1 cellular context compared by ENCODE assay signal in the genomic region with DNA sequence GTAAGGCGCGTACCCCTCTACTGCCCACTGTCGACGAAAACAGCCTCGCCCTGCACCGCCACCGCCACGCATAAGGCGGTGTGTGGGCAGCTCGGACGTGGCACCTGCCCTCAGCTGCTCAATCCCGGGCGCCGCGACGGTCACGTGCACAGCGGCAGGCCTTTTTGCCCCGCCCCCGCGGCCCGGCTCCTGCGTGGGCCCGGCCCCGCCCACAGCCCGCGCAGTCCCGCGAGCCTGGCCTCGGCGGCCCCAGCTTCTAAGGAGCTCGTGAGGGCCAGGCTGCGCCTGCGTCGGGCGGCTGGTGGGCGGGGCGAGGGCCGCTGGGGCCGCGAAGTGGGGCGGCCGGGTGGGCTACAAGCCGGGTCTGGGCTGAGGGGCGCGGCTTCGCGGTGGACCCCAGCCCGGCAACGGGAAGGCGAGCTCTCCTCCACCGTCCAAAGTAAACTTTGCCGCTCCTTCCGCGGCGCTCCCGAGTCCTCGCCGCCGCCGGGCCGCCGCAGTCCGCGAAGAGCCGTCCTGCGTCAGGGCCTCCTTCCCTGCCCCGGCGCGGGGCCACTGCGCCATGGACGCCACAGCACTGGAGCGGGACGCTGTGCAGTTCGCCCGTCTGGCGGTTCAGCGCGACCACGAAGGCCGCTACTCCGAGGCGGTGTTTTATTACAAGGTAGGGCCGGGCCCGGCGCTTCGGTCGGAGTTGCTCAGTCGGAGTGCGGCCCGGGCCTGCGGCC.
TF ChIP-seq lines count a peak whose summit lies in the region.

A gene (plus strand): TSS at position 313 of the 728 bp plus-strand sequence. CDS start 250 bp downstream, at position 563.

TF ChIP-seq in HepG2, 621 proteins besides CTCF, POLR2A, EP300 and RAD21 (continued from another document and continues in another):
- TF ChIP-seq, protein P1, sequence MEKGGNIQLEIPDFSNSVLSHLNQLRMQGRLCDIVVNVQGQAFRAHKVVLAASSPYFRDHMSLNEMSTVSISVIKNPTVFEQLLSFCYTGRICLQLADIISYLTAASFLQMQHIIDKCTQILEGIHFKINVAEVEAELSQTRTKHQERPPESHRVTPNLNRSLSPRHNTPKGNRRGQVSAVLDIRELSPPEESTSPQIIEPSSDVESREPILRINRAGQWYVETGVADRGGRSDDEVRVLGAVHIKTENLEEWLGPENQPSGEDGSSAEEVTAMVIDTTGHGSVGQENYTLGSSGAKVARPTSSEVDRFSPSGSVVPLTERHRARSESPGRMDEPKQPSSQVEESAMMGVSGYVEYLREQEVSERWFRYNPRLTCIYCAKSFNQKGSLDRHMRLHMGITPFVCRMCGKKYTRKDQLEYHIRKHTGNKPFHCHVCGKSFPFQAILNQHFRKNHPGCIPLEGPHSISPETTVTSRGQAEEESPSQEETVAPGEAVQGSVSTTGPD (CRISPR knock-in tag; IDR thresholded peaks at IDR 0.05), result no peak
- TF ChIP-seq, protein P2, sequence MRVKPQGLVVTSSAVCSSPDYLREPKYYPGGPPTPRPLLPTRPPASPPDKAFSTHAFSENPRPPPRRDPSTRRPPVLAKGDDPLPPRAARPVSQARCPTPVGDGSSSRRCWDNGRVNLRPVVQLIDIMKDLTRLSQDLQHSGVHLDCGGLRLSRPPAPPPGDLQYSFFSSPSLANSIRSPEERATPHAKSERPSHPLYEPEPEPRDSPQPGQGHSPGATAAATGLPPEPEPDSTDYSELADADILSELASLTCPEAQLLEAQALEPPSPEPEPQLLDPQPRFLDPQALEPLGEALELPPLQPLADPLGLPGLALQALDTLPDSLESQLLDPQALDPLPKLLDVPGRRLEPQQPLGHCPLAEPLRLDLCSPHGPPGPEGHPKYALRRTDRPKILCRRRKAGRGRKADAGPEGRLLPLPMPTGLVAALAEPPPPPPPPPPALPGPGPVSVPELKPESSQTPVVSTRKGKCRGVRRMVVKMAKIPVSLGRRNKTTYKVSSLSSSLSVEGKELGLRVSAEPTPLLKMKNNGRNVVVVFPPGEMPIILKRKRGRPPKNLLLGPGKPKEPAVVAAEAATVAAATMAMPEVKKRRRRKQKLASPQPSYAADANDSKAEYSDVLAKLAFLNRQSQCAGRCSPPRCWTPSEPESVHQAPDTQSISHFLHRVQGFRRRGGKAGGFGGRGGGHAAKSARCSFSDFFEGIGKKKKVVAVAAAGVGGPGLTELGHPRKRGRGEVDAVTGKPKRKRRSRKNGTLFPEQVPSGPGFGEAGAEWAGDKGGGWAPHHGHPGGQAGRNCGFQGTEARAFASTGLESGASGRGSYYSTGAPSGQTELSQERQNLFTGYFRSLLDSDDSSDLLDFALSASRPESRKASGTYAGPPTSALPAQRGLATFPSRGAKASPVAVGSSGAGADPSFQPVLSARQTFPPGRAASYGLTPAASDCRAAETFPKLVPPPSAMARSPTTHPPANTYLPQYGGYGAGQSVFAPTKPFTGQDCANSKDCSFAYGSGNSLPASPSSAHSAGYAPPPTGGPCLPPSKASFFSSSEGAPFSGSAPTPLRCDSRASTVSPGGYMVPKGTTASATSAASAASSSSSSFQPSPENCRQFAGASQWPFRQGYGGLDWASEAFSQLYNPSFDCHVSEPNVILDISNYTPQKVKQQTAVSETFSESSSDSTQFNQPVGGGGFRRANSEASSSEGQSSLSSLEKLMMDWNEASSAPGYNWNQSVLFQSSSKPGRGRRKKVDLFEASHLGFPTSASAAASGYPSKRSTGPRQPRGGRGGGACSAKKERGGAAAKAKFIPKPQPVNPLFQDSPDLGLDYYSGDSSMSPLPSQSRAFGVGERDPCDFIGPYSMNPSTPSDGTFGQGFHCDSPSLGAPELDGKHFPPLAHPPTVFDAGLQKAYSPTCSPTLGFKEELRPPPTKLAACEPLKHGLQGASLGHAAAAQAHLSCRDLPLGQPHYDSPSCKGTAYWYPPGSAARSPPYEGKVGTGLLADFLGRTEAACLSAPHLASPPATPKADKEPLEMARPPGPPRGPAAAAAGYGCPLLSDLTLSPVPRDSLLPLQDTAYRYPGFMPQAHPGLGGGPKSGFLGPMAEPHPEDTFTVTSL (CRISPR knock-in tag; IDR thresholded peaks at IDR 0.05; ENCODE audit: borderline replicate concordance), result no peak
- TF ChIP-seq, protein P3, sequence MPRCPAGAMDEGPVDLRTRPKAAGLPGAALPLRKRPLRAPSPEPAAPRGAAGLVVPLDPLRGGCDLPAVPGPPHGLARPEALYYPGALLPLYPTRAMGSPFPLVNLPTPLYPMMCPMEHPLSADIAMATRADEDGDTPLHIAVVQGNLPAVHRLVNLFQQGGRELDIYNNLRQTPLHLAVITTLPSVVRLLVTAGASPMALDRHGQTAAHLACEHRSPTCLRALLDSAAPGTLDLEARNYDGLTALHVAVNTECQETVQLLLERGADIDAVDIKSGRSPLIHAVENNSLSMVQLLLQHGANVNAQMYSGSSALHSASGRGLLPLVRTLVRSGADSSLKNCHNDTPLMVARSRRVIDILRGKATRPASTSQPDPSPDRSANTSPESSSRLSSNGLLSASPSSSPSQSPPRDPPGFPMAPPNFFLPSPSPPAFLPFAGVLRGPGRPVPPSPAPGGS (CRISPR knock-in tag; IDR thresholded peaks at IDR 0.05), result peak; percentile 85; the same call in 1 of the 2 replicates
- TF ChIP-seq ZNF589 (CRISPR knock-in tag; conservative IDR thresholded peaks at IDR 0.05), result no peak
- TF ChIP-seq GTF2F1 (IDR thresholded peaks at IDR 0.05; ENCODE audit: low read length), result no peak
- no peak for TF ChIP-seq ZNF616 (CRISPR knock-in tag; IDR thresholded peaks at IDR 0.05; ENCODE audit: low read depth)
- TF ChIP-seq, protein P4, sequence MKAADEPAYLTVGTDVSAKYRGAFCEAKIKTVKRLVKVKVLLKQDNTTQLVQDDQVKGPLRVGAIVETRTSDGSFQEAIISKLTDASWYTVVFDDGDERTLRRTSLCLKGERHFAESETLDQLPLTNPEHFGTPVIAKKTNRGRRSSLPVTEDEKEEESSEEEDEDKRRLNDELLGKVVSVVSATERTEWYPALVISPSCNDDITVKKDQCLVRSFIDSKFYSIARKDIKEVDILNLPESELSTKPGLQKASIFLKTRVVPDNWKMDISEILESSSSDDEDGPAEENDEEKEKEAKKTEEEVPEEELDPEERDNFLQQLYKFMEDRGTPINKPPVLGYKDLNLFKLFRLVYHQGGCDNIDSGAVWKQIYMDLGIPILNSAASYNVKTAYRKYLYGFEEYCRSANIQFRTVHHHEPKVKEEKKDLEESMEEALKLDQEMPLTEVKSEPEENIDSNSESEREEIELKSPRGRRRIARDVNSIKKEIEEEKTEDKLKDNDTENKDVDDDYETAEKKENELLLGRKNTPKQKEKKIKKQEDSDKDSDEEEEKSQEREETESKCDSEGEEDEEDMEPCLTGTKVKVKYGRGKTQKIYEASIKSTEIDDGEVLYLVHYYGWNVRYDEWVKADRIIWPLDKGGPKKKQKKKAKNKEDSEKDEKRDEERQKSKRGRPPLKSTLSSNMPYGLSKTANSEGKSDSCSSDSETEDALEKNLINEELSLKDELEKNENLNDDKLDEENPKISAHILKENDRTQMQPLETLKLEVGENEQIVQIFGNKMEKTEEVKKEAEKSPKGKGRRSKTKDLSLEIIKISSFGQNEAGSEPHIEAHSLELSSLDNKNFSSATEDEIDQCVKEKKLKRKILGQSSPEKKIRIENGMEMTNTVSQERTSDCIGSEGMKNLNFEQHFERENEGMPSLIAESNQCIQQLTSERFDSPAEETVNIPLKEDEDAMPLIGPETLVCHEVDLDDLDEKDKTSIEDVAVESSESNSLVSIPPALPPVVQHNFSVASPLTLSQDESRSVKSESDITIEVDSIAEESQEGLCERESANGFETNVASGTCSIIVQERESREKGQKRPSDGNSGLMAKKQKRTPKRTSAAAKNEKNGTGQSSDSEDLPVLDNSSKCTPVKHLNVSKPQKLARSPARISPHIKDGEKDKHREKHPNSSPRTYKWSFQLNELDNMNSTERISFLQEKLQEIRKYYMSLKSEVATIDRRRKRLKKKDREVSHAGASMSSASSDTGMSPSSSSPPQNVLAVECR (CRISPR knock-in tag; IDR thresholded peaks at IDR 0.05; ENCODE audit: borderline replicate concordance), result peak; percentile 95
- TF ChIP-seq PHF8 (CRISPR knock-in tag; IDR thresholded peaks at IDR 0.05), result peak; percentile 97
- no peak for TF ChIP-seq SRF (IDR thresholded peaks at IDR 0.05; ENCODE audit: low read depth, low read length)
- TF ChIP-seq, protein P5, sequence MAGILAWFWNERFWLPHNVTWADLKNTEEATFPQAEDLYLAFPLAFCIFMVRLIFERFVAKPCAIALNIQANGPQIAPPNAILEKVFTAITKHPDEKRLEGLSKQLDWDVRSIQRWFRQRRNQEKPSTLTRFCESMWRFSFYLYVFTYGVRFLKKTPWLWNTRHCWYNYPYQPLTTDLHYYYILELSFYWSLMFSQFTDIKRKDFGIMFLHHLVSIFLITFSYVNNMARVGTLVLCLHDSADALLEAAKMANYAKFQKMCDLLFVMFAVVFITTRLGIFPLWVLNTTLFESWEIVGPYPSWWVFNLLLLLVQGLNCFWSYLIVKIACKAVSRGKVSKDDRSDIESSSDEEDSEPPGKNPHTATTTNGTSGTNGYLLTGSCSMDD (CRISPR knock-in tag; IDR thresholded peaks at IDR 0.05), result no peak; the same call in 1 of the 2 replicates
- TF ChIP-seq SATB2 (CRISPR knock-in tag; IDR thresholded peaks at IDR 0.05), result peak; percentile 23; the same call in 1 of the 2 replicates
- no peak; the same call in 1 of the 2 replicates for TF ChIP-seq KLF6 (CRISPR knock-in tag; IDR thresholded peaks at IDR 0.05)
- TF ChIP-seq KLF11 (CRISPR knock-in tag; IDR thresholded peaks at IDR 0.05), result 0 out of 2 replicates have a peak, but pooled peaks have one; percentile 15
- peak; percentile 16 for TF ChIP-seq ZNF468 (CRISPR knock-in tag; IDR thresholded peaks at IDR 0.05)
- TF ChIP-seq ZNF547 (CRISPR knock-in tag; IDR thresholded peaks at IDR 0.05), result peak; percentile 84
- TF ChIP-seq TARDBP (CRISPR knock-in tag; IDR thresholded peaks at IDR 0.05), result no peak
- TF ChIP-seq SP1 (IDR thresholded peaks at IDR 0.05), result no peak
- TF ChIP-seq SP1 (CRISPR knock-in tag; IDR thresholded peaks at IDR 0.05), result peak; percentile 71
- no peak; the same call in 1 of the 2 replicates for TF ChIP-seq HIVEP1 (CRISPR knock-in tag; IDR thresholded peaks at IDR 0.05)
- TF ChIP-seq, protein P6, sequence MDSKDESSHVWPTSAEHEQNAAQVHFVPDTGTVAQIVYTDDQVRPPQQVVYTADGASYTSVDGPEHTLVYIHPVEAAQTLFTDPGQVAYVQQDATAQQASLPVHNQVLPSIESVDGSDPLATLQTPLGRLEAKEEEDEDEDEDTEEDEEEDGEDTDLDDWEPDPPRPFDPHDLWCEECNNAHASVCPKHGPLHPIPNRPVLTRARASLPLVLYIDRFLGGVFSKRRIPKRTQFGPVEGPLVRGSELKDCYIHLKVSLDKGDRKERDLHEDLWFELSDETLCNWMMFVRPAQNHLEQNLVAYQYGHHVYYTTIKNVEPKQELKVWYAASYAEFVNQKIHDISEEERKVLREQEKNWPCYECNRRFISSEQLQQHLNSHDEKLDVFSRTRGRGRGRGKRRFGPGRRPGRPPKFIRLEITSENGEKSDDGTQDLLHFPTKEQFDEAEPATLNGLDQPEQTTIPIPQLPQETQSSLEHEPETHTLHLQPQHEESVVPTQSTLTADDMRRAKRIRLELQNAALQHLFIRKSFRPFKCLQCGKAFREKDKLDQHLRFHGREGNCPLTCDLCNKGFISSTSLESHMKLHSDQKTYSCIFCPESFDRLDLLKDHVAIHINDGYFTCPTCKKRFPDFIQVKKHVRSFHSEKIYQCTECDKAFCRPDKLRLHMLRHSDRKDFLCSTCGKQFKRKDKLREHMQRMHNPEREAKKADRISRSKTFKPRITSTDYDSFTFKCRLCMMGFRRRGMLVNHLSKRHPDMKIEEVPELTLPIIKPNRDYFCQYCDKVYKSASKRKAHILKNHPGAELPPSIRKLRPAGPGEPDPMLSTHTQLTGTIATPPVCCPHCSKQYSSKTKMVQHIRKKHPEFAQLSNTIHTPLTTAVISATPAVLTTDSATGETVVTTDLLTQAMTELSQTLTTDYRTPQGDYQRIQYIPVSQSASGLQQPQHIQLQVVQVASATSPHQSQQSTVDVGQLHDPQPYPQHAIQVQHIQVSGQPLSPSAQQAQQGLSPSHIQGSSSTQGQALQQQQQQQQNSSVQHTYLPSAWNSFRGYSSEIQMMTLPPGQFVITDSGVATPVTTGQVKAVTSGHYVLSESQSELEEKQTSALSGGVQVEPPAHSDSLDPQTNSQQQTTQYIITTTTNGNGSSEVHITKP (CRISPR knock-in tag; IDR thresholded peaks at IDR 0.05; ENCODE audit: low read depth), result no peak; the same call in 1 of the 2 replicates
- TF ChIP-seq SP140L (CRISPR knock-in tag; IDR thresholded peaks at IDR 0.05; ENCODE audit: borderline replicate concordance), result no peak
- TF ChIP-seq, protein P7, sequence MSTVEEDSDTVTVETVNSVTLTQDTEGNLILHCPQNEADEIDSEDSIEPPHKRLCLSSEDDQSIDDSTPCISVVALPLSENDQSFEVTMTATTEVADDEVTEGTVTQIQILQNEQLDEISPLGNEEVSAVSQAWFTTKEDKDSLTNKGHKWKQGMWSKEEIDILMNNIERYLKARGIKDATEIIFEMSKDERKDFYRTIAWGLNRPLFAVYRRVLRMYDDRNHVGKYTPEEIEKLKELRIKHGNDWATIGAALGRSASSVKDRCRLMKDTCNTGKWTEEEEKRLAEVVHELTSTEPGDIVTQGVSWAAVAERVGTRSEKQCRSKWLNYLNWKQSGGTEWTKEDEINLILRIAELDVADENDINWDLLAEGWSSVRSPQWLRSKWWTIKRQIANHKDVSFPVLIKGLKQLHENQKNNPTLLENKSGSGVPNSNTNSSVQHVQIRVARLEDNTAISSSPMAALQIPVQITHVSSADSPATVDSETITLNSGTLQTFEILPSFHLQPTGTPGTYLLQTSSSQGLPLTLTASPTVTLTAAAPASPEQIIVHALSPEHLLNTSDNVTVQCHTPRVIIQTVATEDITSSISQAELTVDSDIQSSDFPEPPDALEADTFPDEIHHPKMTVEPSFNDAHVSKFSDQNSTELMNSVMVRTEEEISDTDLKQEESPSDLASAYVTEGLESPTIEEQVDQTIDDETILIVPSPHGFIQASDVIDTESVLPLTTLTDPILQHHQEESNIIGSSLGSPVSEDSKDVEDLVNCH (CRISPR knock-in tag; IDR thresholded peaks at IDR 0.05), result peak; percentile 9; the same call in 1 of the 2 replicates
- TF ChIP-seq, protein P8, sequence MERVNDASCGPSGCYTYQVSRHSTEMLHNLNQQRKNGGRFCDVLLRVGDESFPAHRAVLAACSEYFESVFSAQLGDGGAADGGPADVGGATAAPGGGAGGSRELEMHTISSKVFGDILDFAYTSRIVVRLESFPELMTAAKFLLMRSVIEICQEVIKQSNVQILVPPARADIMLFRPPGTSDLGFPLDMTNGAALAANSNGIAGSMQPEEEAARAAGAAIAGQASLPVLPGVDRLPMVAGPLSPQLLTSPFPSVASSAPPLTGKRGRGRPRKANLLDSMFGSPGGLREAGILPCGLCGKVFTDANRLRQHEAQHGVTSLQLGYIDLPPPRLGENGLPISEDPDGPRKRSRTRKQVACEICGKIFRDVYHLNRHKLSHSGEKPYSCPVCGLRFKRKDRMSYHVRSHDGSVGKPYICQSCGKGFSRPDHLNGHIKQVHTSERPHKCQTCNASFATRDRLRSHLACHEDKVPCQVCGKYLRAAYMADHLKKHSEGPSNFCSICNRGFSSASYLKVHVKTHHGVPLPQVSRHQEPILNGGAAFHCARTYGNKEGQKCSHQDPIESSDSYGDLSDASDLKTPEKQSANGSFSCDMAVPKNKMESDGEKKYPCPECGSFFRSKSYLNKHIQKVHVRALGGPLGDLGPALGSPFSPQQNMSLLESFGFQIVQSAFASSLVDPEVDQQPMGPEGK (CRISPR knock-in tag; IDR thresholded peaks at IDR 0.05), result peak; percentile 19; the same call in 1 of the 2 replicates
- TF ChIP-seq ZFAT (CRISPR knock-in tag; conservative IDR thresholded peaks at IDR 0.05), result no peak
- no peak for TF ChIP-seq ZBTB21 (CRISPR knock-in tag; IDR thresholded peaks at IDR 0.05)
- TF ChIP-seq NPAS2 (CRISPR knock-in tag; IDR thresholded peaks at IDR 0.05; ENCODE audit: borderline replicate concordance), result no peak
- TF ChIP-seq FOXK1 (CRISPR knock-in tag; IDR thresholded peaks at IDR 0.05; ENCODE audit: borderline replicate concordance, low read depth), result no peak; the same call in 1 of the 2 replicates
- TF ChIP-seq ZFX (CRISPR knock-in tag; IDR thresholded peaks at IDR 0.05; ENCODE audit: low read depth), result peak; percentile 96
- no peak for TF ChIP-seq ZNF354B (CRISPR knock-in tag; IDR thresholded peaks at IDR 0.05)
- peak; percentile 64 for TF ChIP-seq SKI (IDR thresholded peaks at IDR 0.05; ENCODE audit: partially characterized antibody)
- peak; percentile 51 for TF ChIP-seq FOSL2 (CRISPR knock-in tag; IDR thresholded peaks at IDR 0.05)
